Comparison of ENCODE assay signal across 1 cellular context in genomic region chr19:18074192-18074591, GRCh38.
TF ChIP-seq lines count a peak whose summit lies in the region.

No MANE protein-coding gene starts in this region.

TF ChIP-seq in H1, 55 proteins besides CTCF, POLR2A, EP300 and RAD21:
- no peak for TF ChIP-seq NANOG (IDR thresholded peaks at IDR 0.05; ENCODE audit: insufficient read depth, low read depth, low read length, poor library complexity, severe bottlenecking)
